ENCODE assay signal across 8 cellular contexts in the genomic region with DNA sequence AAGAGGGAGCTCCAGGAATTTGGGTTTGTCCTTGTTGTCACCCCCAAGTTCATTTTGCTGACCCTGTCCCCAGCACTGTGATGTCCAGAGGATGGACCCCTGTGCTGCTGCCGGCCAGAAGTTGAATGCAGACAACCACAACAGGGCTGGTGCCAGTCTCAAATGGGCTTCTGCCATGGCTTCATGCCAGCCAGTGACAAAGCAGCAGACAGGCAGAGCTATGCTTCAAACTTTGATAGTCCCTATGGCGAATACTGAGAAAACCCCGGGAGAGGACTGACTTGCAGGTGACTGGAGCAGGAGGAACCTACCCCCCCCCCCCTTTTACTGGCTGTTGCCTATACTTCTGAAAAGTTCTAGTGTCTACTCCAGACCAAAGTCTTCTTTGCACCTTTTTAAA. TPM values are rescaled to one million over a fixed set of nuclear protein-coding genes. Genes with fewer than 3 reads are reported as not detected.
DNase-seq lines count a peak whose midpoint lies in the region; ATAC-seq and TF ChIP-seq lines count a peak whose summit lies in the region.

No MANE protein-coding gene starts in this region.

- no peak for DNase-seq in cardiac muscle cell (ENCODE audit: low read depth in 1 of 2, low spot score in 1 of 2)
- DNase-seq in Right ventricle myocardium inferior (ENCODE audit: missing footprints), result no peak
- peak; percentile 37 to 60 (median 46) for DNase-seq in body of pancreas
- peak in 2 of 3 donors; percentile 76 for DNase-seq in right lobe of liver
- DNase-seq in tibial nerve (ENCODE audit: low spot score in 2 of 2), result no peak
- DNase-seq in MV-4-11 (lab: John Stamatoyannopoulos, UW), result no peak
- no peak for DNase-seq in SIG-M5 treated with dmso at 0.1 percent for 504 hours (lab: John Stamatoyannopoulos, UW; ENCODE audit: unreplicated experiment)

- H3K9me3 ChIP-seq in cardiac muscle cell (ENCODE audit: low read depth) (no peaks in the 10 kb centered on the region), body of pancreas (no peaks in the 10 kb centered on the region), right lobe of liver (no peaks in the 10 kb centered on the region), tibial nerve (no peaks in the 10 kb centered on the region)

- H3K27me3 ChIP-seq in cardiac muscle cell (no peaks in the 10 kb centered on the region), body of pancreas (no peaks in the 10 kb centered on the region), right lobe of liver (no peaks in the 10 kb centered on the region), tibial nerve (no peaks in the 10 kb centered on the region)

- H3K4me1 ChIP-seq in cardiac muscle cell (ENCODE audit: low read depth) (peaks cover 50% of the 10 kb centered on the region), body of pancreas (peaks cover 57% of the 10 kb centered on the region), right lobe of liver (peaks cover 0 to 54% (median 21%) of the 10 kb centered on the region in 4 donors), tibial nerve (peaks cover 0 to 71% (median 40%) of the 10 kb centered on the region in 4 donors)

- no peak for TF ChIP-seq CTCF in cardiac muscle cell (IDR thresholded peaks at IDR 0.05; ENCODE audit: low read depth, low read length)
- no peak for TF ChIP-seq CTCF in body of pancreas (IDR thresholded peaks at IDR 0.05)
- TF ChIP-seq CTCF in right lobe of liver (IDR thresholded peaks at IDR 0.05), result no peak
- no peak for TF ChIP-seq CTCF in tibial nerve (IDR thresholded peaks at IDR 0.05)

- H3K36me3 ChIP-seq in cardiac muscle cell (peaks cover 18% of the 10 kb centered on the region), body of pancreas (replicated peaks in 1 of 2; ENCODE audit: insufficient read depth in 1 of 2, low read depth in 2 of 2) (no peaks in the 10 kb centered on the region), right lobe of liver (no peaks in the 10 kb centered on the region), tibial nerve (peaks cover 0 to 9% (median 0%) of the 10 kb centered on the region in 3 donors)

- 18 to 23% methylated on average over 3 of the region's 3 CpGs for WGBS in body of pancreas, 2 donors
- WGBS in right lobe of liver (ENCODE audit: insufficient coverage, low coverage, low lambda C conversion rate, missing lambda C conversion rate), result 11% methylated on average over 3 of the region's 3 CpGs
- 53 to 63% methylated on average over 3 of the region's 3 CpGs for WGBS in tibial nerve, 2 donors

- H3K4me3 ChIP-seq in cardiac muscle cell, result peak overlapping the region; percentile 100
- H3K4me3 ChIP-seq in body of pancreas, result peak overlapping the region in 1 of 2 donors; percentile 53
- peak overlapping the region; percentile 77 to 92 (median 79) for H3K4me3 ChIP-seq in right lobe of liver
- peak overlapping the region; percentile 64 to 83 (median 74) for H3K4me3 ChIP-seq in tibial nerve

- intact Hi-C loops in Right ventricle myocardium inferior (cut with DNase I), result loop anchor here (5.0 kb wide), 1 partner anchor 105 kb away; no protein-coding TSS in a partner anchor
- intact Hi-C loops in body of pancreas (cut with DNase I), result loop anchor here (5.0 kb wide), 1 partner anchor 170 kb away; no protein-coding TSS in a partner anchor
- intact Hi-C loops in right lobe of liver (cut with DNase I), result loop anchor here in 1 of 2 donors (10.0 kb wide), 1 partner anchor 163 kb away; no protein-coding TSS in a partner anchor

- ATAC-seq in Right ventricle myocardium inferior (no peak), body of pancreas (no peak), right lobe of liver (peak in 1 of 4 donors; percentile 2), HG02840 (IDR thresholded peaks at IDR 0.05; ENCODE audit: low FRiP score, unreplicated experiment) (no peak)

- TF ChIP-seq POLR2A in body of pancreas (IDR thresholded peaks at IDR 0.05) (no peak), right lobe of liver (IDR thresholded peaks at IDR 0.05) (no peak), tibial nerve (IDR thresholded peaks at IDR 0.05) (no peak)

- TF ChIP-seq EP300 in tibial nerve (IDR thresholded peaks at IDR 0.05), result no peak

- H3K27ac ChIP-seq in cardiac muscle cell (peak overlapping the region; percentile 96), body of pancreas (peak overlapping the region; percentile 53 to 99 (median 88)), right lobe of liver (peak overlapping the region; percentile 73 to 97 (median 91)), tibial nerve (peak overlapping the region; percentile 50 to 95 (median 83))

RNA-seq across cellular contexts. Expression of a gene that starts 3.2 kb away (rescaled TPM):
- total RNA-seq in cardiac muscle cell (93.1 and 129 TPM in 2 replicates), Right ventricle myocardium inferior (12.0 TPM), body of pancreas (10 to 100 TPM; 23.3 to 44.5 TPM), right lobe of liver (10 to 100 TPM in 4 of 6 experiments, 1 to 10 TPM in 2; 8.2 to 13.5 (median 11.0) TPM), tibial nerve (10 to 100 TPM; 34.3 to 56.8 (median 35.6) TPM)
- 60.1 and 80.8 TPM in 2 replicates for polyA plus RNA-seq in cardiac muscle cell

Comparison
In these comparisons a context has a peak if more than half of its experiments do, and no peak if none do; other contexts are left out.
1. DNase-seq: peak in body of pancreas (4 of 4) and right lobe of liver (2 of 3); none in cardiac muscle cell (0 of 2), Right ventricle myocardium inferior (single experiment), tibial nerve (0 of 2), MV-4-11 (single experiment) and SIG-M5 treated with dmso at 0.1 percent for 504 hours (single experiment).
2. Peak in every context shown above with its lines, with median percentiles within 50 percentile points of each other: H3K27ac ChIP-seq.